ENCODE assay signal across 1 cellular context in the genomic region with DNA sequence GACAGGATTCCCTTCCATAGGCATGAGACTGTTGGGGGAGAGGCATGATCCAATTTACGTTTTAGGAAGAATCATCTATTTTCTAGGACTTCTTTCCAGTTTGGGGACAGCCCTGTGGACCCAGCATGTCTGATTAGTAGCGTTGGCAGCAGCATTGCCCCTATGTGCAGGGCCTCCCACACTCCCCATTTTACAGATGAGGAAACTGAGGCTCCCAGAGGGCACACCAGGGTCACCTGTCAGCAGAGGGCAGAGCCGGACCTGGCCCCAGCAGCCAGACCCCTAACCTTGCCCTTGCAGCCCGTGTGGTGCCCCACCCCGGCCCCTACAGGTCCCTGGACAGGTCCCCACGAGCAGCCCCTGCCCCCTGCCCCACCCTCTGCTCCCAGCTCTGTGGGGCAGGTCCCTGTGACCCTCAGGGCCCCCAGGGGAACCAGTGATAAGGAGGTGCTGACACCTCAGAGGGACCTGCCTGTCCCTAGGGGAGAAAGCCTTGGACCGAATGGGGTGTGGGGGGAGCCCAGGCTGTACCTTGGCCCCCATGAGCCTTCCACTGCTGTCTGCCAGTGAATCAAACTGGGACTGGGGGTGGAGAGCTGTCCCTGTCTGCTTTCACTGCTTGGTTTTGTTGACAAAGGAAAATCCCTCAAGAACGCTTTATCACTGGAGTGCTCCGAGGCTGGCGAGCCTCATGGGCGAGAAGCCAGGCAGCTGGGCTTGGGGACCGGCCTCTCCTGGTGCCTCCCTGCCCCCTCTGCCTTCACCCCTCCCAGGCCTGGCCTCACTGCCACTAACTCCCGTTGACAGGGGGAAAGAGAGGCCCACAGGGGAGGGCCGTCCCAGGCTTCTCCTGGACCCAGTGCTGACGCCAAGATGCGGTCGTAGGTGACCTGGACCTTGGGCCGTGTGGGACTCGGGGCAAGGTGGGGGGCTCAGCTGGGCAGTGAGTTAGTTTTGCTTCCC.
A peak's percentile ranks its signal among the peaks of the same experiment; 100 is the strongest.
TF ChIP-seq lines count a peak whose summit lies in the region.

No MANE protein-coding gene starts in this region.

TF ChIP-seq in HEK293, 187 proteins besides CTCF, POLR2A, EP300 and RAD21:
- TF ChIP-seq PATZ1 (tag by site-specific recombination; IDR thresholded peaks at IDR 0.05) (peak; percentile 52; the same call in 1 of the 2 replicates), GLIS2 (tag by site-specific recombination; IDR thresholded peaks at IDR 0.05) (peak; percentile 63), ZNF140 (tag by site-specific recombination; IDR thresholded peaks at IDR 0.05) (no peak), ZNF548 (tag by site-specific recombination; IDR thresholded peaks at IDR 0.05) (no peak), ZNF521 (tag by site-specific recombination; IDR thresholded peaks at IDR 0.05) (no peak), GLIS1 (tag by site-specific recombination; IDR thresholded peaks at IDR 0.05) (peak; percentile 68)
- TF ChIP-seq, protein P1, sequence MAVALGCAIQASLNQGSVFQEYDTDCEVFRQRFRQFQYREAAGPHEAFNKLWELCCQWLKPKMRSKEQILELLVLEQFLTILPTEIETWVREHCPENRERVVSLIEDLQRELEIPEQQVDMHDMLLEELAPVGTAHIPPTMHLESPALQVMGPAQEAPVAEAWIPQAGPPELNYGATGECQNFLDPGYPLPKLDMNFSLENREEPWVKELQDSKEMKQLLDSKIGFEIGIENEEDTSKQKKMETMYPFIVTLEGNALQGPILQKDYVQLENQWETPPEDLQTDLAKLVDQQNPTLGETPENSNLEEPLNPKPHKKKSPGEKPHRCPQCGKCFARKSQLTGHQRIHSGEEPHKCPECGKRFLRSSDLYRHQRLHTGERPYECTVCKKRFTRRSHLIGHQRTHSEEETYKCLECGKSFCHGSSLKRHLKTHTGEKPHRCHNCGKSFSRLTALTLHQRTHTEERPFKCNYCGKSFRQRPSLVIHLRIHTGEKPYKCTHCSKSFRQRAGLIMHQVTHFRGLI (tag by site-specific recombination; IDR thresholded peaks at IDR 0.05), result 0 out of 2 replicates have a peak, but pooled peaks have one; percentile 16
